In genomic region chr12:3795800-3796133, GRCh38 we compare ENCODE assay signal across 2 cellular contexts.
TF ChIP-seq lines count a peak whose summit lies in the region.

No MANE protein-coding gene starts in this region.

TF ChIP-seq in HepG2, 621 proteins besides CTCF, POLR2A, EP300 and RAD21:
- TF ChIP-seq ZNF33A (CRISPR knock-in tag; IDR thresholded peaks at IDR 0.05; ENCODE audit: borderline replicate concordance): peak; percentile 5; the same call in 1 of the 2 replicates
- TF ChIP-seq SOX6 (IDR thresholded peaks at IDR 0.05): no peak
- 0 out of 2 replicates have a peak, but pooled peaks have one; percentile 5 for TF ChIP-seq SOX6 (CRISPR knock-in tag; IDR thresholded peaks at IDR 0.05)
- TF ChIP-seq MEIS1 (CRISPR knock-in tag; IDR thresholded peaks at IDR 0.05; ENCODE audit: borderline replicate concordance): no peak
- TF ChIP-seq, protein P1, sequence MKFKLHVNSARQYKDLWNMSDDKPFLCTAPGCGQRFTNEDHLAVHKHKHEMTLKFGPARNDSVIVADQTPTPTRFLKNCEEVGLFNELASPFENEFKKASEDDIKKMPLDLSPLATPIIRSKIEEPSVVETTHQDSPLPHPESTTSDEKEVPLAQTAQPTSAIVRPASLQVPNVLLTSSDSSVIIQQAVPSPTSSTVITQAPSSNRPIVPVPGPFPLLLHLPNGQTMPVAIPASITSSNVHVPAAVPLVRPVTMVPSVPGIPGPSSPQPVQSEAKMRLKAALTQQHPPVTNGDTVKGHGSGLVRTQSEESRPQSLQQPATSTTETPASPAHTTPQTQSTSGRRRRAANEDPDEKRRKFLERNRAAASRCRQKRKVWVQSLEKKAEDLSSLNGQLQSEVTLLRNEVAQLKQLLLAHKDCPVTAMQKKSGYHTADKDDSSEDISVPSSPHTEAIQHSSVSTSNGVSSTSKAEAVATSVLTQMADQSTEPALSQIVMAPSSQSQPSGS (CRISPR knock-in tag; IDR thresholded peaks at IDR 0.05): no peak

TF ChIP-seq in GM12878, 131 proteins besides CTCF, POLR2A, EP300 and RAD21:
- TF ChIP-seq SMAD5 (IDR thresholded peaks at IDR 0.05; ENCODE audit: low read depth) (no peak), SPI1 (IDR thresholded peaks at IDR 0.05; ENCODE audit: borderline replicate concordance, insufficient read depth, low read depth, low read length) (peak; percentile 64; the same call in 1 of the 2 replicates)
TF ChIP-seq in GM12878: peak in this region for 1.
